8 cellular contexts compared by ENCODE assay signal in the genomic region with DNA sequence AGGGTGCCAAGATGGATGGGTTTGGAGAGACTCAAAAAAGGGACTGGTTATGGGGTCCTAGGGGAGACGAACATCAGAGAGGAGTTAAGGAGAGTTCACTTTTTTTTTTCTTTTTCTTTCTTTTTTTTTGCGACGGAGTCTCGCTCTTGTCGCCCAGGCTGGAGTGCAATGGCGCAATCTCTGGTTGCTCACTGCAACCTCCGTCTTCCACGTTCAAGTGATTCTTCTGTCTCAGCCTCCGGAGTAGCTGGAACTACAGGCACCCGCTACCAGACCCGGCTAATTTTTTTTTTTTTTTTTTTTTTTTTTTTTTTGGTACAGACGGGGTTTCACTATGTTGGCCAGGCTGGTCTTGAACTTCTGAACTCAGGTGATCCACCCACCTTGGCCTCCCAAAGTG.
DNase-seq lines count a peak whose midpoint lies in the region; ATAC-seq and TF ChIP-seq lines count a peak whose summit lies in the region.

No MANE protein-coding gene starts in this region.

- H3K27ac ChIP-seq in BLaER1 (peak overlapping the region; percentile 77), coronary artery (no peak overlapping the region)

- no peaks in the 10 kb centered on the region for H3K9me3 ChIP-seq in BLaER1

- H3K36me3 ChIP-seq in BLaER1, result peaks cover 11% of the 10 kb centered on the region

- H3K4me1 Mint-ChIP-seq in nephron, result peaks cover 26% of the 10 kb centered on the region

- peak overlapping the region; percentile 92 for H3K4me2 ChIP-seq in BLaER1

- no peak for TF ChIP-seq CTCF in LNCaP clone FGC (IDR thresholded peaks at IDR 0.05; ENCODE audit: control insufficient read depth, extremely low read depth, insufficient read depth)
- no peak for TF ChIP-seq CTCF in coronary artery (IDR thresholded peaks at IDR 0.05)
- no peak for TF ChIP-seq CTCF in nephron (IDR thresholded peaks at IDR 0.05; ENCODE audit: unreplicated experiment in 3 of 3)

- no peak for ATAC-seq in GM19467 (IDR thresholded peaks at IDR 0.05; ENCODE audit: unreplicated experiment)
- no peak for ATAC-seq in GM19395 (IDR thresholded peaks at IDR 0.05; ENCODE audit: unreplicated experiment)

- H4K20me1 ChIP-seq in BLaER1, result peaks cover 30% of the 10 kb centered on the region

- peak overlapping the region in 2 of 3 experiments; percentile 86 to 87 for H3K27ac Mint-ChIP-seq in nephron

- peak overlapping the region; percentile 82 to 88 (median 83) for H3K4me3 Mint-ChIP-seq in nephron

- peak overlapping the region; percentile 78 for H3K9ac ChIP-seq in BLaER1

- H3K9me3 Mint-ChIP-seq in nephron, result no peaks in the 10 kb centered on the region

- 0 out of 2 replicates have a peak, but pooled peaks cover 2% of the 10 kb centered on the region for H3K27me3 ChIP-seq in BLaER1

- DNase-seq in LNCaP clone FGC (ENCODE audit: low read depth), result no peak
- no peak for DNase-seq in coronary artery (ENCODE audit: low spot score)
- DNase-seq in NCI-H1105 (lab: John Stamatoyannopoulos, UW), result no peak
- DNase-seq in DMS79 treated with DMSO at 0.1 percent for 48 hours (lab: John Stamatoyannopoulos, UW), result no peak

- H3K36me3 Mint-ChIP-seq in nephron (ENCODE audit: low read depth), result no peaks in the 10 kb centered on the region

- peaks cover 67% of the 10 kb centered on the region for H3K27me3 Mint-ChIP-seq in nephron (ENCODE audit: low read depth)

- peaks cover 43% of the 10 kb centered on the region for H3K4me1 ChIP-seq in BLaER1

- H3K4me3 ChIP-seq in BLaER1 (peak overlapping the region; percentile 93), LNCaP clone FGC (ENCODE audit: low read depth, low read length) (peak overlapping the region; percentile 80), coronary artery (peak overlapping the region; percentile 72)
